In genomic region chr11:111285205-111286079, GRCh38 we compare ENCODE assay signal across 16 cellular contexts. TPM values are rescaled to one million over a fixed set of nuclear protein-coding genes. Genes with fewer than 3 reads are reported as not detected.
DNase-seq lines count a peak whose midpoint lies in the region; ATAC-seq and TF ChIP-seq lines count a peak whose summit lies in the region.
"Had no signal": no experiment of that assay in that cellular context is flagged by ENCODE, and none has a peak within 500 bp of the region (broad histone marks: within the 10 kb centered on the region; RNA-seq: fewer than 3 reads in every experiment).

No MANE protein-coding gene starts in this region.

- H3F3A ChIP-seq in GM23338 (replicated peaks; ENCODE audit: low read depth) = no peaks in the 10 kb centered on the region

- H3K9me3 Mint-ChIP-seq in GM23338 = no peaks in the 10 kb centered on the region
- H3K9me3 Mint-ChIP-seq: CD4-positive, alpha-beta memory T cell had no signal

- H3K9ac ChIP-seq in adipocyte (ENCODE audit: low read length) = no peak overlapping the region

- intact Hi-C loops in cardiac septum (cut with DNase I) = loop anchor here (2.0 kb wide), 1 partner anchor 161 kb away; no protein-coding TSS in a partner anchor

- peaks cover 5% of the 10 kb centered on the region; the same call in 1 of the 3 replicates for H3K4me1 Mint-ChIP-seq in GM23338
- H3K4me1 Mint-ChIP-seq: CD4-positive, alpha-beta memory T cell had no signal

- no peaks in the 10 kb centered on the region for H3K4me1 ChIP-seq in GM23338 (ENCODE audit: insufficient read depth)
- peaks cover 10% of the 10 kb centered on the region for H3K4me1 ChIP-seq in adipocyte (ENCODE audit: control insufficient read depth, insufficient read depth, low read length)

- no peak overlapping the region for H3K4me2 ChIP-seq in GM23338

- no peak overlapping the region for H3K27ac ChIP-seq in GM23338 (ENCODE audit: low read depth)

- H3K36me3 ChIP-seq in GM23338 (ENCODE audit: insufficient read depth) (no peaks in the 10 kb centered on the region), adipocyte (ENCODE audit: control insufficient read depth, insufficient read depth, low read length, severe bottlenecking) (no peaks in the 10 kb centered on the region)

- no peak overlapping the region for H3K4me3 ChIP-seq in GM23338
- no peak overlapping the region for H3K4me3 ChIP-seq in adipocyte (ENCODE audit: low read length)

- H3K27ac Mint-ChIP-seq in GM23338 = no peak overlapping the region
- H3K27ac Mint-ChIP-seq: CD4-positive, alpha-beta memory T cell had no signal

- no peaks in the 10 kb centered on the region for H3K27me3 ChIP-seq in GM23338 (ENCODE audit: insufficient read depth)
- H3K27me3 ChIP-seq in adipocyte (replicated peaks; ENCODE audit: control insufficient read depth, insufficient read depth, low read length) = peaks cover 3% of the 10 kb centered on the region

- 0 out of 2 replicates have a peak overlapping the region, but pooled peaks have one; percentile 72 for H2AFZ ChIP-seq in GM23338

- DNase-seq in GM23338 (ENCODE audit: low spot score) (no peak), adipocyte (ENCODE audit: low read depth) (peak; percentile 67), left kidney (ENCODE audit: low read depth, low spot score) (peak; percentile 18), retina (peak; percentile 17), cardiac septum (ENCODE audit: low spot score) (no peak)
- no peak for DNase-seq in activated CD4-positive, alpha-beta T cell treated with anti-CD3 and anti-CD28 coated beads for 48 hours
- DNase-seq: CD4-positive, alpha-beta memory T cell; Kasumi-1; NCI-H1417; NCI-H1930; NCI-H2171 treated with DMSO at 0.1 percent for 48 hours; NCI-H524; SIG-M5 had no signal

- ATAC-seq in GM23338 (no peak), HG03175 (IDR thresholded peaks at IDR 0.05; ENCODE audit: unreplicated experiment) (no peak)

- no peaks in the 10 kb centered on the region for H3K27me3 Mint-ChIP-seq in GM23338 (ENCODE audit: insufficient read depth, low read depth, poor library complexity)

- TF ChIP-seq CTCF in GM23338 (conservative IDR thresholded peaks at IDR 0.05; ENCODE audit: low read depth in 2 of 2) = no peak

- no peaks in the 10 kb centered on the region for H4K20me1 ChIP-seq in GM23338 (replicated peaks; ENCODE audit: insufficient read depth)

- H3K36me3 Mint-ChIP-seq in GM23338 (ENCODE audit: low read depth) = no peaks in the 10 kb centered on the region
- H3K36me3 Mint-ChIP-seq: CD4-positive, alpha-beta memory T cell had no signal

- no peaks in the 10 kb centered on the region for H3K9me3 ChIP-seq in adipocyte (ENCODE audit: control insufficient read depth, low read length)

- H3K4me3 Mint-ChIP-seq in GM23338 = no peak overlapping the region
- H3K4me3 Mint-ChIP-seq: CD4-positive, alpha-beta memory T cell had no signal

- H3K79me2 ChIP-seq in GM23338 (replicated peaks; ENCODE audit: insufficient read depth) = no peaks in the 10 kb centered on the region

- no peaks in the 10 kb centered on the region for H3K9me2 ChIP-seq in GM23338 (ENCODE audit: insufficient read depth)

TF ChIP-seq in GM23338, 12 proteins besides CTCF, POLR2A, EP300 and RAD21:
- TF ChIP-seq ZNF114 (CRISPR knock-in tag; IDR thresholded peaks at IDR 0.05) (no peak), ETS1 (IDR thresholded peaks at IDR 0.05) (no peak), ZNF331 (CRISPR knock-in tag; IDR thresholded peaks at IDR 0.05; ENCODE audit: low read depth) (no peak), CREB1 (CRISPR knock-in tag; IDR thresholded peaks at IDR 0.05; ENCODE audit: low read depth) (no peak), JUNB (IDR thresholded peaks at IDR 0.05; ENCODE audit: unreplicated experiment) (no peak), POLR2AphosphoS5 (IDR thresholded peaks at IDR 0.05; ENCODE audit: low read depth) (no peak)

RNA-seq across cellular contexts. Expression of gene POU2AF3, which starts 12.9 kb away (rescaled TPM):
- 2.7 and 5.2 TPM in 2 replicates for total RNA-seq in GM23338 (2014; rRNA removed; shearing (Covaris generic))
- 2.1 and 3.4 TPM in 2 replicates for polyA plus RNA-seq in GM23338 (2016; fragmentation: Nextera tagmentation; extraction: Ambion mirVana)
- not detected for total RNA-seq in cardiac septum
- total RNA-seq: CD4-positive, alpha-beta memory T cell; OCI-LY7 had no signal
- polyA plus RNA-seq: CD4-positive, alpha-beta memory T cell had no signal

RNA-seq across cellular contexts. Expression of gene POU2AF2, which starts 39.9 kb away (rescaled TPM):
- total RNA-seq in GM23338 (2014; rRNA removed; shearing (Covaris generic)) = not detected in 2 replicates
- polyA plus RNA-seq in GM23338 (2016; fragmentation: Nextera tagmentation; extraction: Ambion mirVana) = not detected in 2 replicates
- total RNA-seq in cardiac septum = not detected
- total RNA-seq: CD4-positive, alpha-beta memory T cell; OCI-LY7; RPMI7951 had no signal
- polyA plus RNA-seq: CD4-positive, alpha-beta memory T cell had no signal

Comparison
In these comparisons a context has a peak if more than half of its experiments do, and no peak if none do; other contexts are left out.
1. DNase-seq: peak in adipocyte (single experiment), left kidney (single experiment) and retina (single experiment); none in GM23338 (single experiment), cardiac septum (single experiment) and activated CD4-positive, alpha-beta T cell treated with anti-CD3 and anti-CD28 coated beads for 48 hours (single experiment).